In the genomic region with DNA sequence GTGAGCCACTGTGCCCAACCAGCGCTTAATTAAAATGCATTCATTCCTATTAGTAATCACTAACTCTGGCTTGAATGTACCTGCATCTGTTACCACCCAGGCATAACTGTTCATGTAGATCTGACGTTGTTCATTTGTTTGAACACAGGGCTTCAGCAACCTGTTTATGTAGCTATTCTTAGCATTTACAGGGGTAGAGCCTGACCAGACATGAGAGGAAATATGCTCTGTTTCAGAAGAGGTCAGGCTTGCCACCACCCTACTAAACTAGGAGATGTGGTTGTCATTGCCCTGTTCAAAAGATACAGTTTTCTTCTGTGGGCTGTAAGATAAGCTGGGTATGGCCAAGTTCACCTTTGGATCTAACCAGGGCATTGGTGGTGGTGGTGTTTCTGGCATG, we compare ENCODE assay signal across 11 cellular contexts. TPM values are rescaled to one million over a fixed set of nuclear protein-coding genes. Genes with fewer than 3 reads are reported as not detected.
A peak's percentile ranks its signal among the peaks of the same experiment; 100 is the strongest.
DNase-seq lines count a peak whose midpoint lies in the region; ATAC-seq and TF ChIP-seq lines count a peak whose summit lies in the region.
"Had no signal": no experiment of that assay in that cellular context is flagged by ENCODE, and none has a peak within 500 bp of the region (broad histone marks: within the 10 kb centered on the region; RNA-seq: fewer than 3 reads in every experiment).

No MANE protein-coding gene starts in this region.

- TF ChIP-seq CTCF in nephron (IDR thresholded peaks at IDR 0.05; ENCODE audit: unreplicated experiment in 3 of 3) (no peak), dorsolateral prefrontal cortex (IDR thresholded peaks at IDR 0.05 in 54 of 56, conservative IDR thresholded peaks at IDR 0.05 in 2 of 56; ENCODE audit: low read depth in 1 of 56, partially characterized antibody in 56 of 56) (no peak)

- H3K9me3 Mint-ChIP-seq in nephron = no peaks in the 10 kb centered on the region

- H3K4me1 Mint-ChIP-seq in nephron = peaks cover 30% of the 10 kb centered on the region

- H3K27ac ChIP-seq in dorsolateral prefrontal cortex = peak overlapping the region in 10 of 59 donors; percentile 12 to 96 (median 30)
- H3K27ac ChIP-seq: psoas muscle had no signal

- H3K27me3 ChIP-seq in dorsolateral prefrontal cortex = no peaks in the 10 kb centered on the region

- peak overlapping the region; percentile 33 to 74 (median 73) for H3K27ac Mint-ChIP-seq in nephron

- no peak overlapping the region for H3K4me3 Mint-ChIP-seq in nephron

- H3K4me3 ChIP-seq in dorsolateral prefrontal cortex = no peak overlapping the region
- H3K4me3 ChIP-seq: psoas muscle had no signal

- no peaks in the 10 kb centered on the region for H3K36me3 Mint-ChIP-seq in nephron (ENCODE audit: low read depth)

- DNase-seq in cerebellum (ENCODE audit: low spot score) = no peak
- no peak for DNase-seq in dorsolateral prefrontal cortex
- DNase-seq: amniotic stem cell, NCI-H1105 treated with DMSO at 0.1 percent for 48 hours, psoas muscle had no signal

- ATAC-seq in GM18907 (IDR thresholded peaks at IDR 0.05; ENCODE audit: unreplicated experiment) = peak; percentile 50
- peak; percentile 50 for ATAC-seq in GM21737 (IDR thresholded peaks at IDR 0.05; ENCODE audit: unreplicated experiment)
- peak; percentile 37 for ATAC-seq in HG03469 (IDR thresholded peaks at IDR 0.05; ENCODE audit: unreplicated experiment)
- no peak for ATAC-seq in GM18520 (IDR thresholded peaks at IDR 0.05; ENCODE audit: unreplicated experiment)
- ATAC-seq: activated CD4-positive, CD25-positive, alpha-beta regulatory T cell treated with anti-CD3 and anti-CD28 coated beads, Interleukin-2, amount 50 U/mL, for 24 hours; psoas muscle had no signal

- intact Hi-C loops in dorsolateral prefrontal cortex (cut with DNase I) = loop anchor here in 1 of 2 donors (5.0 to 10.0 kb wide), 2 partner anchors 150 to 182 kb away; no protein-coding TSS in a partner anchor

- peaks cover 3% of the 10 kb centered on the region for H3K27me3 Mint-ChIP-seq in nephron (ENCODE audit: low read depth)

RNA-seq across cellular contexts. Expression of gene MGAT5, which starts 8.8 kb away (rescaled TPM):
- 62.4 TPM for total RNA-seq in cerebellum
- total RNA-seq in dorsolateral prefrontal cortex = 10 to 100 TPM; 58.2 to 97.2 (median 74.5) TPM
